ENCODE assay signal across 8 cellular contexts in genomic region chr16:21277927-21278706, GRCh38. TPM values are rescaled to one million over a fixed set of nuclear protein-coding genes. Genes with fewer than 3 reads are reported as not detected.
DNase-seq lines count a peak whose midpoint lies in the region; FAIRE-seq and TF ChIP-seq lines count a peak whose summit lies in the region.

Gene CRYM (minus strand): TSS chr16:21278290. CDS start chr16:21278251, 39 bp downstream.

- H3K4me1 ChIP-seq in BE2C: no peaks in the 10 kb centered on the region
- H3K4me1 ChIP-seq in endodermal cell (ENCODE audit: control insufficient read depth, insufficient read depth, low read length): peaks cover 6% of the 10 kb centered on the region
- H3K4me1 ChIP-seq in stomach smooth muscle (ENCODE audit: control insufficient read depth, insufficient read depth, low read length): peaks cover 6% of the 10 kb centered on the region

- H3K27ac ChIP-seq in endodermal cell (ENCODE audit: low read depth, low read length) (no peak within 1 kb of the TSS), stomach smooth muscle (ENCODE audit: low read length) (no peak within 1 kb of the TSS)

- TF ChIP-seq CTCF in BE2C (IDR thresholded peaks at IDR 0.05; ENCODE audit: low read depth, low read length) (peak; percentile 58), endodermal cell (conservative IDR thresholded peaks at IDR 0.05) (peak; percentile 99)

- H3K9ac ChIP-seq in endodermal cell (ENCODE audit: extremely low read depth, low read length, poor library complexity, severe bottlenecking) (no peak within 1 kb of the TSS), stomach smooth muscle (ENCODE audit: low read length in 2 of 2) (peak within 1 kb of the TSS in 1 of 2 donors; percentile 21)

- WGBS in endodermal cell (ENCODE audit: insufficient coverage in 1 of 2, insufficient read length in 1 of 2), 2 experiments: 4 to 18% methylated on average over 14 to 46 of the region's 46 CpGs

- H3K9me3 Mint-ChIP-seq in endodermal cell: no peaks in the 10 kb centered on the region

- no peak within 1 kb of the TSS for H3K4me3 ChIP-seq in BE2C (ENCODE audit: low read depth, low read length)
- H3K4me3 ChIP-seq in endodermal cell (ENCODE audit: low read length): peak within 1 kb of the TSS; percentile 86
- H3K4me3 ChIP-seq in stomach smooth muscle (ENCODE audit: low read length in 2 of 2): peak within 1 kb of the TSS; percentile 64 to 75

- H3K36me3 ChIP-seq in BE2C (no peaks in the 10 kb centered on the region), endodermal cell (ENCODE audit: control insufficient read depth, insufficient read depth, low read length) (no peaks in the 10 kb centered on the region), stomach smooth muscle (ENCODE audit: control insufficient read depth in 2 of 2, insufficient read depth in 2 of 2, low read length in 2 of 2) (no peaks in the 10 kb centered on the region)

- H3K27me3 ChIP-seq in BE2C (peaks cover 37% of the 10 kb centered on the region), endodermal cell (ENCODE audit: control insufficient read depth, insufficient read depth, low read length, poor library complexity, severe bottlenecking) (peaks cover 41% of the 10 kb centered on the region), stomach smooth muscle (ENCODE audit: control insufficient read depth in 1 of 2, insufficient read depth in 2 of 2, low read length in 2 of 2) (peaks cover 22 to 27% of the 10 kb centered on the region in 2 donors)

- H3K9me3 ChIP-seq in BE2C: no peaks in the 10 kb centered on the region
- H3K9me3 ChIP-seq in endodermal cell (ENCODE audit: control insufficient read depth, low read length): no peaks in the 10 kb centered on the region
- no peaks in the 10 kb centered on the region for H3K9me3 ChIP-seq in stomach smooth muscle (ENCODE audit: control insufficient read depth in 2 of 2, low read length in 2 of 2)

- peak within 1 kb of the TSS; percentile 64 for H3K4me3 Mint-ChIP-seq in endodermal cell

- no peak within 1 kb of the TSS for H3K27ac Mint-ChIP-seq in endodermal cell

- FAIRE-seq in GM19239 (lab: Jason Lieb, UNC): peak; percentile 53

- no peaks in the 10 kb centered on the region for H3K36me3 Mint-ChIP-seq in endodermal cell (ENCODE audit: low read depth)

- DNase-seq in BE2C: peak; percentile 55
- peak; percentile 63 for DNase-seq in GM19239 (ENCODE audit: insufficient read length, low spot score)
- DNase-seq in NCI-H1105 (lab: John Stamatoyannopoulos, UW): peak; percentile 60
- peak; percentile 9 to 19 for DNase-seq in activated CD4-positive, alpha-beta T cell treated with anti-CD3 and anti-CD28 coated beads for 4 hours
- peak; percentile 92 for DNase-seq in endodermal cell
- DNase-seq in mucosa of gallbladder (ENCODE audit: low spot score): peak; percentile 57
- no peak for DNase-seq in GF-D8 (lab: John Stamatoyannopoulos, UW)

- H3K4me1 Mint-ChIP-seq in endodermal cell: peaks cover 14% of the 10 kb centered on the region

- peaks cover 73% of the 10 kb centered on the region for H3K27me3 Mint-ChIP-seq in endodermal cell (ENCODE audit: insufficient read depth)

RNA-seq across cellular contexts. Expression of gene CRYM, which starts in this region (rescaled TPM):
- not detected for polyA plus RNA-seq in BE2C (2012; ENCODE audit: insufficient read depth, insufficient read length, low read depth)
- 10 to 100 TPM; 14.2 to 21.0 TPM for total RNA-seq in endodermal cell
- polyA plus RNA-seq in endodermal cell (2013, experiment 1 of 2): 4.6 TPM
- 3.7 TPM for polyA plus RNA-seq in endodermal cell (2013, experiment 2 of 2)
- total RNA-seq in mucosa of gallbladder: 15.6 TPM
